Comparison of ENCODE assay signal across 1 cellular context in genomic region chr13:106513608-106514007, GRCh38.
TF ChIP-seq lines count a peak whose summit lies in the region.

No MANE protein-coding gene starts in this region.

TF ChIP-seq in IMR-90, 13 proteins besides CTCF, POLR2A, EP300 and RAD21:
- no peak for TF ChIP-seq RCOR1 (IDR thresholded peaks at IDR 0.05; ENCODE audit: insufficient replicate concordance, low read length)
- TF ChIP-seq MXI1 (IDR thresholded peaks at IDR 0.05; ENCODE audit: borderline replicate concordance, low read depth, low read length) = no peak
- no peak for TF ChIP-seq MAFK (IDR thresholded peaks at IDR 0.05; ENCODE audit: low read depth, low read length)
- TF ChIP-seq SMC3 (IDR thresholded peaks at IDR 0.05; ENCODE audit: low read depth, low read length) = no peak
- no peak for TF ChIP-seq CHD1 (IDR thresholded peaks at IDR 0.05; ENCODE audit: low read depth, low read length)
- no peak for TF ChIP-seq USF2 (IDR thresholded peaks at IDR 0.05; ENCODE audit: low read depth, low read length)
- TF ChIP-seq NFE2L2 (IDR thresholded peaks at IDR 0.05; ENCODE audit: low read depth, low read length) = no peak
- no peak for TF ChIP-seq ELK1 (IDR thresholded peaks at IDR 0.05; ENCODE audit: borderline replicate concordance, low read depth, low read length)
- TF ChIP-seq FOS (IDR thresholded peaks at IDR 0.05; ENCODE audit: low read depth, low read length) = no peak
